In the genomic region with DNA sequence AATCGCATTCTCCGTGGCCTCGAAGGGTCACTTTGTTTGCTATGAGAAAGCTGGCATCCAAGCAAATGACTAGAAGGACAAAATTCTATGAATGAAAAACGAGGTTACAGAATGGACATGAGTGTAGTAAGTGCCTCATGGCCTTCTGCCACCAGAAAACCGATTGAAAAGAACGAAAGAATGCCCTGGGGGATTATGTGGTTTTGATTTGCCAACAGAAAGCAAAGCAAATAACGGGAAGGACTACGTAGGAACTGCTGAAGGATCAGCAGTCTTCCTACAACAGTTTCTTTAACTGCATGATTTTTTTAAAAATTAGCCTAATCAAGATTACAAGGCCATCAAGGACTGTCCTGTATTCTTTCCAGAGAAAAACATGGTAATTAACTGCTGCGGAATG, we compare ENCODE assay signal across 15 cellular contexts. TPM values are rescaled to one million over a fixed set of nuclear protein-coding genes. Genes with fewer than 3 reads are reported as not detected.
DNase-seq lines count a peak whose midpoint lies in the region; ATAC-seq, FAIRE-seq and TF ChIP-seq lines count a peak whose summit lies in the region.
"Had no signal": no experiment of that assay in that cellular context is flagged by ENCODE, and none has a peak within 500 bp of the region (broad histone marks: within the 10 kb centered on the region; RNA-seq: fewer than 3 reads in every experiment).

No MANE protein-coding gene starts in this region.

- TF ChIP-seq CTCF in A549 (IDR thresholded peaks at IDR 0.05) (no peak), astrocyte of the spinal cord (IDR thresholded peaks at IDR 0.05; ENCODE audit: low read depth, low read length) (no peak), type B pancreatic cell (conservative IDR thresholded peaks at IDR 0.05) (no peak), prostate gland (IDR thresholded peaks at IDR 0.05) (no peak)

- POLR2A ChIA-PET in A549 (lab: Yijun Ruan, JAX) = no interaction called here

- no peak overlapping the region for H3K4me2 ChIP-seq in A549

- no peak for ATAC-seq in A549
- ATAC-seq in GM18505 (IDR thresholded peaks at IDR 0.05; ENCODE audit: unreplicated experiment) = no peak

- H3K9me3 ChIP-seq in A549 = no peaks in the 10 kb centered on the region
- H3K9me3 ChIP-seq in prostate gland = no peaks in the 10 kb centered on the region
- H3K9me3 ChIP-seq: HAP-1 had no signal

- H3K27ac ChIP-seq in A549 (no peak overlapping the region), prostate gland (no peak overlapping the region)
- H3K27ac ChIP-seq: C4-2B had no signal

- intact Hi-C loops in prostate gland (cut with DNase I) = no loop called here

- H3K4me3 ChIP-seq in A549 (no peak overlapping the region), astrocyte of the spinal cord (ENCODE audit: low read depth, low read length) (no peak overlapping the region), prostate gland (no peak overlapping the region)
- H3K4me3 ChIP-seq: HAP-1 had no signal

- no peaks in the 10 kb centered on the region for H3K4me1 ChIP-seq in A549
- H3K4me1 ChIP-seq in prostate gland (replicated peaks) = no peaks in the 10 kb centered on the region
- H3K4me1 ChIP-seq: HAP-1 had no signal

- no peaks in the 10 kb centered on the region for H3K36me3 Mint-ChIP-seq in type B pancreatic cell

- TF ChIP-seq POLR2A in A549 (IDR thresholded peaks at IDR 0.05; ENCODE audit: low read length) (no peak), prostate gland (IDR thresholded peaks at IDR 0.05) (no peak), GM18505 (IDR thresholded peaks at IDR 0.05; ENCODE audit: borderline replicate concordance, extremely low read depth, insufficient read depth, insufficient read length) (no peak)

- H3K9me3 Mint-ChIP-seq in type B pancreatic cell = peaks cover 4% of the 10 kb centered on the region

- CTCF ChIA-PET in A549 (lab: Yijun Ruan, JAX) = no interaction called here

- H3K27ac Mint-ChIP-seq in type B pancreatic cell = no peak overlapping the region

- DNase-seq in A549 (ENCODE audit: low read depth in 1 of 2, low spot score in 1 of 2) (no peak), NCI-H1092 treated with DMSO at 0.1 percent for 48 hours (lab: John Stamatoyannopoulos, UW) (peak; percentile 9), astrocyte of the spinal cord (ENCODE audit: low read depth, low spot score) (peak; percentile 14), iris pigment epithelial cell (ENCODE audit: low read depth) (peak; percentile 17), type B pancreatic cell (ENCODE audit: extremely low spot score, unreplicated experiment) (no peak), prostate gland (ENCODE audit: low spot score) (no peak), NCI-H187 (lab: John Stamatoyannopoulos, UW) (no peak)
- DNase-seq: NCI-H146, NCI-H2107, NCI-H446 had no signal

- no peak for TF ChIP-seq RAD21 in A549 (conservative IDR thresholded peaks at IDR 0.05 in 1 of 2, IDR thresholded peaks at IDR 0.05 in 1 of 2)

- H3K27me3 ChIP-seq in prostate gland (replicated peaks; ENCODE audit: insufficient read depth) = no peaks in the 10 kb centered on the region

- no peaks in the 10 kb centered on the region for H3K27me3 Mint-ChIP-seq in type B pancreatic cell

- no peak overlapping the region for H3K4me3 Mint-ChIP-seq in type B pancreatic cell

- H3K4me1 Mint-ChIP-seq in type B pancreatic cell (ENCODE audit: unreplicated experiment) = peaks cover 5% of the 10 kb centered on the region

- in situ Hi-C loops in astrocyte of the spinal cord (cut with HindIII; ENCODE audit: low sequenced_read_pairs) = no loop called here

- TF ChIP-seq EP300 in A549 (IDR thresholded peaks at IDR 0.05) = no peak

- WGBS in A549 (ENCODE audit: missing lambda C conversion rate) = 12% methylated on average over 8 of the region's 9 CpGs
- 64% methylated on average over 9 of the region's 9 CpGs for WGBS in prostate gland

- H3K36me3 ChIP-seq in prostate gland = no peaks in the 10 kb centered on the region
- H3K36me3 ChIP-seq: HAP-1 had no signal

- peak; percentile 67 for FAIRE-seq in A549 (lab: Jason Lieb, UNC)
- FAIRE-seq: A204.1, GM19239 had no signal

TF ChIP-seq in A549, 52 proteins besides CTCF, POLR2A, EP300 and RAD21:
- TF ChIP-seq KDM1A (IDR thresholded peaks at IDR 0.05; ENCODE audit: low read depth) = no peak
- TF ChIP-seq RCOR1 (IDR thresholded peaks at IDR 0.05; ENCODE audit: low read depth, low read length) = no peak
- TF ChIP-seq, protein P1, sequence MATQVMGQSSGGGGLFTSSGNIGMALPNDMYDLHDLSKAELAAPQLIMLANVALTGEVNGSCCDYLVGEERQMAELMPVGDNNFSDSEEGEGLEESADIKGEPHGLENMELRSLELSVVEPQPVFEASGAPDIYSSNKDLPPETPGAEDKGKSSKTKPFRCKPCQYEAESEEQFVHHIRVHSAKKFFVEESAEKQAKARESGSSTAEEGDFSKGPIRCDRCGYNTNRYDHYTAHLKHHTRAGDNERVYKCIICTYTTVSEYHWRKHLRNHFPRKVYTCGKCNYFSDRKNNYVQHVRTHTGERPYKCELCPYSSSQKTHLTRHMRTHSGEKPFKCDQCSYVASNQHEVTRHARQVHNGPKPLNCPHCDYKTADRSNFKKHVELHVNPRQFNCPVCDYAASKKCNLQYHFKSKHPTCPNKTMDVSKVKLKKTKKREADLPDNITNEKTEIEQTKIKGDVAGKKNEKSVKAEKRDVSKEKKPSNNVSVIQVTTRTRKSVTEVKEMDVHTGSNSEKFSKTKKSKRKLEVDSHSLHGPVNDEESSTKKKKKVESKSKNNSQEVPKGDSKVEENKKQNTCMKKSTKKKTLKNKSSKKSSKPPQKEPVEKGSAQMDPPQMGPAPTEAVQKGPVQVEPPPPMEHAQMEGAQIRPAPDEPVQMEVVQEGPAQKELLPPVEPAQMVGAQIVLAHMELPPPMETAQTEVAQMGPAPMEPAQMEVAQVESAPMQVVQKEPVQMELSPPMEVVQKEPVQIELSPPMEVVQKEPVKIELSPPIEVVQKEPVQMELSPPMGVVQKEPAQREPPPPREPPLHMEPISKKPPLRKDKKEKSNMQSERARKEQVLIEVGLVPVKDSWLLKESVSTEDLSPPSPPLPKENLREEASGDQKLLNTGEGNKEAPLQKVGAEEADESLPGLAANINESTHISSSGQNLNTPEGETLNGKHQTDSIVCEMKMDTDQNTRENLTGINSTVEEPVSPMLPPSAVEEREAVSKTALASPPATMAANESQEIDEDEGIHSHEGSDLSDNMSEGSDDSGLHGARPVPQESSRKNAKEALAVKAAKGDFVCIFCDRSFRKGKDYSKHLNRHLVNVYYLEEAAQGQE (IDR thresholded peaks at IDR 0.05) = no peak
- TF ChIP-seq, protein P2, sequence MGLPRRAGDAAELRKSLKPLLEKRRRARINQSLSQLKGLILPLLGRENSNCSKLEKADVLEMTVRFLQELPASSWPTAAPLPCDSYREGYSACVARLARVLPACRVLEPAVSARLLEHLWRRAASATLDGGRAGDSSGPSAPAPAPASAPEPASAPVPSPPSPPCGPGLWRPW (IDR thresholded peaks at IDR 0.05) = no peak
- TF ChIP-seq, protein P3, sequence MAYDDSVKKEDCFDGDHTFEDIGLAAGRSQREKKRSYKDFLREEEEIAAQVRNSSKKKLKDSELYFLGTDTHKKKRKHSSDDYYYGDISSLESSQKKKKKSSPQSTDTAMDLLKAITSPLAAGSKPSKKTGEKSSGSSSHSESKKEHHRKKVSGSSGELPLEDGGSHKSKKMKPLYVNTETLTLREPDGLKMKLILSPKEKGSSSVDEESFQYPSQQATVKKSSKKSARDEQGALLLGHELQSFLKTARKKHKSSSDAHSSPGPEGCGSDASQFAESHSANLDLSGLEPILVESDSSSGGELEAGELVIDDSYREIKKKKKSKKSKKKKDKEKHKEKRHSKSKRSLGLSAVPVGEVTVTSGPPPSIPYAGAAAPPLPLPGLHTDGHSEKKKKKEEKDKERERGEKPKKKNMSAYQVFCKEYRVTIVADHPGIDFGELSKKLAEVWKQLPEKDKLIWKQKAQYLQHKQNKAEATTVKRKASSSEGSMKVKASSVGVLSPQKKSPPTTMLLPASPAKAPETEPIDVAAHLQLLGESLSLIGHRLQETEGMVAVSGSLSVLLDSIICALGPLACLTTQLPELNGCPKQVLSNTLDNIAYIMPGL (CRISPR knock-in tag; IDR thresholded peaks at IDR 0.05; ENCODE audit: borderline replicate concordance) = no peak
- TF ChIP-seq HOXB13 (CRISPR knock-in tag; IDR thresholded peaks at IDR 0.05; ENCODE audit: low read depth) = no peak
- TF ChIP-seq FOSL2 (IDR thresholded peaks at IDR 0.05) = no peak
- no peak for TF ChIP-seq FOSL2 (CRISPR knock-in tag; IDR thresholded peaks at IDR 0.05)
- no peak for TF ChIP-seq TFCP2L1 (CRISPR knock-in tag; IDR thresholded peaks at IDR 0.05)
- TF ChIP-seq SREBF2 (IDR thresholded peaks at IDR 0.05) = no peak
- TF ChIP-seq ZFP36 (IDR thresholded peaks at IDR 0.05; ENCODE audit: borderline replicate concordance, partially characterized antibody) = no peak
- TF ChIP-seq POLR2AphosphoS2 (conservative IDR thresholded peaks at IDR 0.05; ENCODE audit: low read length) = no peak

RNA-seq across cellular contexts. Expression of a gene that starts 50.6 kb away (rescaled TPM):
- polyA plus RNA-seq in A549 (2011; rRNA removed) = not detected in 2 replicates
- not detected in 2 replicates for polyA plus RNA-seq in A549 (2012; cell fraction: cytosol; rRNA removed)
- not detected in 2 replicates for polyA plus RNA-seq in A549 (2012; cell fraction: nucleus; rRNA removed)
- not detected in 3 replicates for polyA plus RNA-seq in A549 (2017; fragmentation: RNase III; extraction: RNeasy Plus Mini Kit Qiagen cat#74134 plus additional on column Dnase treatment)
- polyA minus RNA-seq in A549 (2011; rRNA and poly(A)+ RNA removed) = not detected in 2 replicates
- 19.7 and 136 TPM in 2 replicates for total RNA-seq in type B pancreatic cell (ENCODE audit: low replicate concordance)
- 1 to 10 TPM; 2.6 to 4.9 TPM for total RNA-seq in prostate gland

Comparison
In these comparisons a context has a peak if more than half of its experiments do, and no peak if none do; other contexts are left out.
1. DNase-seq: peak in NCI-H1092 treated with DMSO at 0.1 percent for 48 hours (single experiment), astrocyte of the spinal cord (single experiment) and iris pigment epithelial cell (single experiment); none in A549 (0 of 2), type B pancreatic cell (single experiment), prostate gland (single experiment) and NCI-H187 (0 of 2).